In genomic region chr1:53325326-53326087, GRCh38 we compare ENCODE assay signal across 8 cellular contexts. TPM values are rescaled to one million over a fixed set of nuclear protein-coding genes. Genes with fewer than 3 reads are reported as not detected.
DNase-seq lines count a peak whose midpoint lies in the region; ATAC-seq and TF ChIP-seq lines count a peak whose summit lies in the region.

No MANE protein-coding gene starts in this region.

- peaks cover 31% of the 10 kb centered on the region for H3K4me1 ChIP-seq in mucosa of stomach (ENCODE audit: control insufficient read depth, insufficient read depth, low read length)

- H3K36me3 Mint-ChIP-seq in central memory CD8-positive, alpha-beta T cell (ENCODE audit: insufficient read depth): peaks cover 6% of the 10 kb centered on the region

- H3K9me3 ChIP-seq in AG04450 (ENCODE audit: control insufficient read depth, insufficient read depth, low read length) (no peaks in the 10 kb centered on the region; the same call in 1 of the 2 replicates), KOPT-K1 (ENCODE audit: insufficient read depth, low read length, poor library complexity, severe bottlenecking) (no peaks in the 10 kb centered on the region), mucosa of stomach (ENCODE audit: control insufficient read depth, low read length) (no peaks in the 10 kb centered on the region)

- peaks cover 54% of the 10 kb centered on the region for H3K36me3 ChIP-seq in KOPT-K1 (ENCODE audit: insufficient read depth, low read length)
- H3K36me3 ChIP-seq in mucosa of stomach (ENCODE audit: control insufficient read depth, insufficient read depth, low read length): no peaks in the 10 kb centered on the region

- POLR2A ChIA-PET in AG04450 (lab: Yijun Ruan, JAX): interaction anchor here (0.7 kb wide), 1 partner anchor 14 kb away, joined by 5 read pairs; no protein-coding TSS in a partner anchor

- ATAC-seq in central memory CD8-positive, alpha-beta T cell (replicated peaks; ENCODE audit: extremely low read depth, poor library complexity, severe bottlenecking): no peak
- ATAC-seq in GM18858 (IDR thresholded peaks at IDR 0.05; ENCODE audit: unreplicated experiment): no peak

- CTCF ChIA-PET in AG04450 (lab: Charles Lee): no interaction called here

- H3K27me3 ChIP-seq in AG04450 (ENCODE audit: control insufficient read depth, insufficient read depth, low read length) (no peaks in the 10 kb centered on the region), mucosa of stomach (ENCODE audit: control insufficient read depth, insufficient read depth, low read length) (peaks cover 26% of the 10 kb centered on the region)

- peak overlapping the region; percentile 90 for H3K27ac Mint-ChIP-seq in central memory CD8-positive, alpha-beta T cell (ENCODE audit: low read depth)

- no peak for TF ChIP-seq CTCF in AG04450 (IDR thresholded peaks at IDR 0.05; ENCODE audit: low read depth, low read length)

- H3K9me3 Mint-ChIP-seq in central memory CD8-positive, alpha-beta T cell: no peaks in the 10 kb centered on the region

- H3K4me3 Mint-ChIP-seq in central memory CD8-positive, alpha-beta T cell: peak overlapping the region; percentile 93

- peak overlapping the region; percentile 11 for H3K9ac ChIP-seq in mucosa of stomach (ENCODE audit: low read length)

- peak overlapping the region; percentile 71 for H3K4me3 ChIP-seq in AG04450 (ENCODE audit: low read depth, low read length)
- no peak overlapping the region for H3K4me3 ChIP-seq in mucosa of stomach (ENCODE audit: low read length)

- H3K27ac ChIP-seq in AG04450 (ENCODE audit: low read depth, low read length) (peak overlapping the region; percentile 83), KOPT-K1 (ENCODE audit: low read depth, low read length, poor library complexity, severe bottlenecking) (peak overlapping the region; percentile 94)

- H3K4me1 Mint-ChIP-seq in central memory CD8-positive, alpha-beta T cell: peaks cover 34% of the 10 kb centered on the region

- DNase-seq in AG04450 (ENCODE audit: low read depth, low spot score) (no peak), A172 (ENCODE audit: low spot score) (no peak), HuH-7 (ENCODE audit: low spot score) (no peak), SIG-M5 treated with dmso at 0.1 percent for 504 hours (lab: John Stamatoyannopoulos, UW; ENCODE audit: unreplicated experiment) (no peak)
- DNase-seq in central memory CD8-positive, alpha-beta T cell (ENCODE audit: low spot score in 2 of 2): no peak

- no peaks in the 10 kb centered on the region for H3K27me3 Mint-ChIP-seq in central memory CD8-positive, alpha-beta T cell

RNA-seq across cellular contexts. Expression of gene LRP8, which starts 2.4 kb away (rescaled TPM):
- 5.0 and 6.4 TPM in 2 replicates for polyA plus RNA-seq in AG04450 (2011; rRNA removed)
- 13.2 and 19.0 TPM in 2 replicates for polyA minus RNA-seq in AG04450 (2011; rRNA and poly(A)+ RNA removed)
- total RNA-seq in A172 (2014; rRNA removed; shearing (Covaris generic)): 19.3 and 27.6 TPM in 2 replicates
